1 cellular context compared by ENCODE assay signal in the genomic region with DNA sequence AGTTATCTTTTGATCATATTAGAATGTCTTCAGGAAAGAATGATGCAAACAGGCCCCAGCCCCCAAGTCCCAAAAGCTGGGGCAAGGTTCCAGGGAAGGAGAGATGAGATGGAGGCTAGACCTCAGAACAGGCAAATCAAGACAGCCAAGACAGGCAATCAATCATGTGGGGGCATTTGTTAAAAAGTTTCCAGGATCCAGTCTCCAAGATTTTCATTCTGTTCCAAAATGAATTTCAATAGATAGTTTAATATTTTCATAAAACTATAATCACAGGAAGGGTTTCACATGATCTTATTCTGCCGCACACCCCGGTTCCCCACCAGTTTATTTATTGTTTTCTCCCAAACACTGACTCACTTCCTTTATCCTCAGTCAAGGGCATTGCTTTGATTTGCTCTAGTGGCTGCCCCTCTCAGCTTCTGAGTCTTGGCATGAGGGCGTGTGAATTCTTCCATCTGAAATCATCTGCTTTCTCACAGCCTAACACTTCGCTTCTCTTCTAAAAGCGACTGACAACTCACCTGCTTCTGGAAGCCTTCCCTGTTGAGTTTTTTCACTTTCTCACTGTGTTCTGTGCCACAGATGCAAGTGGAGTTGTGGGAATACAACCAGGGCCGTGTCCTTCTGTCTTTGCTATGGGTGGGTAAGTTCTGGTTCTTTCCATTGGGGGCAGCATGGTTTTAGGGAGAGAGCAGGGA.
TF ChIP-seq lines count a peak whose summit lies in the region.

No MANE protein-coding gene starts in this region.

TF ChIP-seq in HepG2, 621 proteins besides CTCF, POLR2A, EP300 and RAD21 (continued from another document and continues in another):
- TF ChIP-seq, protein P1, sequence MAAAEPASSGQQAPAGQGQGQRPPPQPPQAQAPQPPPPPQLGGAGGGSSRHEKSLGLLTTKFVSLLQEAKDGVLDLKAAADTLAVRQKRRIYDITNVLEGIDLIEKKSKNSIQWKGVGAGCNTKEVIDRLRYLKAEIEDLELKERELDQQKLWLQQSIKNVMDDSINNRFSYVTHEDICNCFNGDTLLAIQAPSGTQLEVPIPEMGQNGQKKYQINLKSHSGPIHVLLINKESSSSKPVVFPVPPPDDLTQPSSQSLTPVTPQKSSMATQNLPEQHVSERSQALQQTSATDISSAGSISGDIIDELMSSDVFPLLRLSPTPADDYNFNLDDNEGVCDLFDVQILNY (CRISPR knock-in tag; conservative IDR thresholded peaks at IDR 0.05): no peak
- TF ChIP-seq NFATC3 (CRISPR knock-in tag; IDR thresholded peaks at IDR 0.05) (no peak), MIER3 (CRISPR knock-in tag; IDR thresholded peaks at IDR 0.05; ENCODE audit: borderline replicate concordance) (0 out of 2 replicates have a peak, but pooled peaks have one; percentile 46), ZNF234 (CRISPR knock-in tag; conservative IDR thresholded peaks at IDR 0.05) (no peak), ZSCAN21 (CRISPR knock-in tag; IDR thresholded peaks at IDR 0.05; ENCODE audit: borderline replicate concordance) (no peak), SP5 (CRISPR knock-in tag; IDR thresholded peaks at IDR 0.05; ENCODE audit: borderline replicate concordance, low read depth) (no peak), NR2C2 (CRISPR knock-in tag; IDR thresholded peaks at IDR 0.05; ENCODE audit: borderline replicate concordance) (no peak), BRD4 (CRISPR knock-in tag; IDR thresholded peaks at IDR 0.05) (0 out of 2 replicates have a peak, but pooled peaks have one; percentile 6), ZNF468 (CRISPR knock-in tag; IDR thresholded peaks at IDR 0.05) (no peak), ZNF709 (CRISPR knock-in tag; IDR thresholded peaks at IDR 0.05) (no peak), ZNF777 (CRISPR knock-in tag; IDR thresholded peaks at IDR 0.05) (0 out of 2 replicates have a peak, but pooled peaks have one; percentile 30), MTA3 (CRISPR knock-in tag; IDR thresholded peaks at IDR 0.05) (no peak), HNRNPLL (IDR thresholded peaks at IDR 0.05; ENCODE audit: low read depth, low read length, poor library complexity, severe bottlenecking) (no peak), GATAD2A (CRISPR knock-in tag; IDR thresholded peaks at IDR 0.05) (peak; percentile 85), RCOR2 (CRISPR knock-in tag; IDR thresholded peaks at IDR 0.05) (peak; percentile 58; the same call in 1 of the 2 replicates), MTF2 (CRISPR knock-in tag; IDR thresholded peaks at IDR 0.05; ENCODE audit: borderline replicate concordance) (no peak), ZNF326 (CRISPR knock-in tag; IDR thresholded peaks at IDR 0.05; ENCODE audit: borderline replicate concordance) (no peak), SKI (IDR thresholded peaks at IDR 0.05; ENCODE audit: partially characterized antibody) (no peak), ZNF7 (CRISPR knock-in tag; IDR thresholded peaks at IDR 0.05) (no peak), ZNF713 (CRISPR knock-in tag; IDR thresholded peaks at IDR 0.05) (no peak), POLR2G (IDR thresholded peaks at IDR 0.05; ENCODE audit: low read depth, low read length) (0 out of 2 replicates have a peak, but pooled peaks have one; percentile 16), FLYWCH1 (CRISPR knock-in tag; IDR thresholded peaks at IDR 0.05) (no peak), PTBP1 (IDR thresholded peaks at IDR 0.05; ENCODE audit: low read depth, low read length, poor library complexity, severe bottlenecking) (no peak), ZNF460 (CRISPR knock-in tag; IDR thresholded peaks at IDR 0.05; ENCODE audit: borderline replicate concordance) (no peak), ZNF33A (CRISPR knock-in tag; IDR thresholded peaks at IDR 0.05; ENCODE audit: borderline replicate concordance) (no peak), WIZ (CRISPR knock-in tag; IDR thresholded peaks at IDR 0.05) (no peak), ZBTB7A (CRISPR knock-in tag; IDR thresholded peaks at IDR 0.05) (no peak), NONO (IDR thresholded peaks at IDR 0.05) (no peak), NONO (CRISPR knock-in tag; conservative IDR thresholded peaks at IDR 0.05) (no peak), MTA1 (CRISPR knock-in tag; IDR thresholded peaks at IDR 0.05; ENCODE audit: borderline replicate concordance) (no peak), NCOA2 (CRISPR knock-in tag; IDR thresholded peaks at IDR 0.05) (peak; percentile 64; the same call in 1 of the 2 replicates), BHLHE40 (IDR thresholded peaks at IDR 0.05; ENCODE audit: low read length) (no peak), FOSL2 (CRISPR knock-in tag; IDR thresholded peaks at IDR 0.05) (peak; percentile 93), ZSCAN30 (CRISPR knock-in tag; IDR thresholded peaks at IDR 0.05) (peak; percentile 68; the same call in 1 of the 2 replicates)
- TF ChIP-seq, protein P2, sequence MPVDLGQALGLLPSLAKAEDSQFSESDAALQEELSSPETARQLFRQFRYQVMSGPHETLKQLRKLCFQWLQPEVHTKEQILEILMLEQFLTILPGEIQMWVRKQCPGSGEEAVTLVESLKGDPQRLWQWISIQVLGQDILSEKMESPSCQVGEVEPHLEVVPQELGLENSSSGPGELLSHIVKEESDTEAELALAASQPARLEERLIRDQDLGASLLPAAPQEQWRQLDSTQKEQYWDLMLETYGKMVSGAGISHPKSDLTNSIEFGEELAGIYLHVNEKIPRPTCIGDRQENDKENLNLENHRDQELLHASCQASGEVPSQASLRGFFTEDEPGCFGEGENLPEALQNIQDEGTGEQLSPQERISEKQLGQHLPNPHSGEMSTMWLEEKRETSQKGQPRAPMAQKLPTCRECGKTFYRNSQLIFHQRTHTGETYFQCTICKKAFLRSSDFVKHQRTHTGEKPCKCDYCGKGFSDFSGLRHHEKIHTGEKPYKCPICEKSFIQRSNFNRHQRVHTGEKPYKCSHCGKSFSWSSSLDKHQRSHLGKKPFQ (CRISPR knock-in tag; IDR thresholded peaks at IDR 0.05; ENCODE audit: insufficient replicate concordance): no peak
- TF ChIP-seq, protein P3, sequence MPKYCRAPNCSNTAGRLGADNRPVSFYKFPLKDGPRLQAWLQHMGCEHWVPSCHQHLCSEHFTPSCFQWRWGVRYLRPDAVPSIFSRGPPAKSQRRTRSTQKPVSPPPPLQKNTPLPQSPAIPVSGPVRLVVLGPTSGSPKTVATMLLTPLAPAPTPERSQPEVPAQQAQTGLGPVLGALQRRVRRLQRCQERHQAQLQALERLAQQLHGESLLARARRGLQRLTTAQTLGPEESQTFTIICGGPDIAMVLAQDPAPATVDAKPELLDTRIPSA (CRISPR knock-in tag; IDR thresholded peaks at IDR 0.05; ENCODE audit: borderline replicate concordance): no peak
- TF ChIP-seq, protein P4, sequence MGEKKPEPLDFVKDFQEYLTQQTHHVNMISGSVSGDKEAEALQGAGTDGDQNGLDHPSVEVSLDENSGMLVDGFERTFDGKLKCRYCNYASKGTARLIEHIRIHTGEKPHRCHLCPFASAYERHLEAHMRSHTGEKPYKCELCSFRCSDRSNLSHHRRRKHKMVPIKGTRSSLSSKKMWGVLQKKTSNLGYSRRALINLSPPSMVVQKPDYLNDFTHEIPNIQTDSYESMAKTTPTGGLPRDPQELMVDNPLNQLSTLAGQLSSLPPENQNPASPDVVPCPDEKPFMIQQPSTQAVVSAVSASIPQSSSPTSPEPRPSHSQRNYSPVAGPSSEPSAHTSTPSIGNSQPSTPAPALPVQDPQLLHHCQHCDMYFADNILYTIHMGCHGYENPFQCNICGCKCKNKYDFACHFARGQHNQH (CRISPR knock-in tag; IDR thresholded peaks at IDR 0.05): 0 out of 2 replicates have a peak, but pooled peaks have one; percentile 44
- TF ChIP-seq, protein P5, sequence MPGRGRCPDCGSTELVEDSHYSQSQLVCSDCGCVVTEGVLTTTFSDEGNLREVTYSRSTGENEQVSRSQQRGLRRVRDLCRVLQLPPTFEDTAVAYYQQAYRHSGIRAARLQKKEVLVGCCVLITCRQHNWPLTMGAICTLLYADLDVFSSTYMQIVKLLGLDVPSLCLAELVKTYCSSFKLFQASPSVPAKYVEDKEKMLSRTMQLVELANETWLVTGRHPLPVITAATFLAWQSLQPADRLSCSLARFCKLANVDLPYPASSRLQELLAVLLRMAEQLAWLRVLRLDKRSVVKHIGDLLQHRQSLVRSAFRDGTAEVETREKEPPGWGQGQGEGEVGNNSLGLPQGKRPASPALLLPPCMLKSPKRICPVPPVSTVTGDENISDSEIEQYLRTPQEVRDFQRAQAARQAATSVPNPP (CRISPR knock-in tag; IDR thresholded peaks at IDR 0.05): no peak
- TF ChIP-seq, protein P6, sequence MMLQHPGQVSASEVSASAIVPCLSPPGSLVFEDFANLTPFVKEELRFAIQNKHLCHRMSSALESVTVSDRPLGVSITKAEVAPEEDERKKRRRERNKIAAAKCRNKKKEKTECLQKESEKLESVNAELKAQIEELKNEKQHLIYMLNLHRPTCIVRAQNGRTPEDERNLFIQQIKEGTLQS (CRISPR knock-in tag; IDR thresholded peaks at IDR 0.05): 0 out of 2 replicates have a peak, but pooled peaks have one; percentile 31
- TF ChIP-seq, protein P7, sequence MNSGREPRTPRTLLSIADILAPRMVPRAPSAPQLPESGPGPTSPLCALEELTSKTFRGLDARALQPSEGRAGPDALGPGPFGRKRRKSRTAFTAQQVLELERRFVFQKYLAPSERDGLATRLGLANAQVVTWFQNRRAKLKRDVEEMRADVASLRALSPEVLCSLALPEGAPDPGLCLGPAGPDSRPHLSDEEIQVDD (CRISPR knock-in tag; IDR thresholded peaks at IDR 0.05; ENCODE audit: borderline replicate concordance): no peak
- TF ChIP-seq, protein P8, sequence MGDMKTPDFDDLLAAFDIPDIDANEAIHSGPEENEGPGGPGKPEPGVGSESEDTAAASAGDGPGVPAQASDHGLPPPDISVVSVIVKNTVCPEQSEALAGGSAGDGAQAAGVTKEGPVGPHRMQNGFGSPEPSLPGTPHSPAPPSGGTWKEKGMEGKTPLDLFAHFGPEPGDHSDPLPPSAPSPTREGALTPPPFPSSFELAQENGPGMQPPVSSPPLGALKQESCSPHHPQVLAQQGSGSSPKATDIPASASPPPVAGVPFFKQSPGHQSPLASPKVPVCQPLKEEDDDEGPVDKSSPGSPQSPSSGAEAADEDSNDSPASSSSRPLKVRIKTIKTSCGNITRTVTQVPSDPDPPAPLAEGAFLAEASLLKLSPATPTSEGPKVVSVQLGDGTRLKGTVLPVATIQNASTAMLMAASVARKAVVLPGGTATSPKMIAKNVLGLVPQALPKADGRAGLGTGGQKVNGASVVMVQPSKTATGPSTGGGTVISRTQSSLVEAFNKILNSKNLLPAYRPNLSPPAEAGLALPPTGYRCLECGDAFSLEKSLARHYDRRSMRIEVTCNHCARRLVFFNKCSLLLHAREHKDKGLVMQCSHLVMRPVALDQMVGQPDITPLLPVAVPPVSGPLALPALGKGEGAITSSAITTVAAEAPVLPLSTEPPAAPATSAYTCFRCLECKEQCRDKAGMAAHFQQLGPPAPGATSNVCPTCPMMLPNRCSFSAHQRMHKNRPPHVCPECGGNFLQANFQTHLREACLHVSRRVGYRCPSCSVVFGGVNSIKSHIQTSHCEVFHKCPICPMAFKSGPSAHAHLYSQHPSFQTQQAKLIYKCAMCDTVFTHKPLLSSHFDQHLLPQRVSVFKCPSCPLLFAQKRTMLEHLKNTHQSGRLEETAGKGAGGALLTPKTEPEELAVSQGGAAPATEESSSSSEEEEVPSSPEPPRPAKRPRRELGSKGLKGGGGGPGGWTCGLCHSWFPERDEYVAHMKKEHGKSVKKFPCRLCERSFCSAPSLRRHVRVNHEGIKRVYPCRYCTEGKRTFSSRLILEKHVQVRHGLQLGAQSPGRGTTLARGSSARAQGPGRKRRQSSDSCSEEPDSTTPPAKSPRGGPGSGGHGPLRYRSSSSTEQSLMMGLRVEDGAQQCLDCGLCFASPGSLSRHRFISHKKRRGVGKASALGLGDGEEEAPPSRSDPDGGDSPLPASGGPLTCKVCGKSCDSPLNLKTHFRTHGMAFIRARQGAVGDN (CRISPR knock-in tag; IDR thresholded peaks at IDR 0.05): no peak
- TF ChIP-seq, protein P9, sequence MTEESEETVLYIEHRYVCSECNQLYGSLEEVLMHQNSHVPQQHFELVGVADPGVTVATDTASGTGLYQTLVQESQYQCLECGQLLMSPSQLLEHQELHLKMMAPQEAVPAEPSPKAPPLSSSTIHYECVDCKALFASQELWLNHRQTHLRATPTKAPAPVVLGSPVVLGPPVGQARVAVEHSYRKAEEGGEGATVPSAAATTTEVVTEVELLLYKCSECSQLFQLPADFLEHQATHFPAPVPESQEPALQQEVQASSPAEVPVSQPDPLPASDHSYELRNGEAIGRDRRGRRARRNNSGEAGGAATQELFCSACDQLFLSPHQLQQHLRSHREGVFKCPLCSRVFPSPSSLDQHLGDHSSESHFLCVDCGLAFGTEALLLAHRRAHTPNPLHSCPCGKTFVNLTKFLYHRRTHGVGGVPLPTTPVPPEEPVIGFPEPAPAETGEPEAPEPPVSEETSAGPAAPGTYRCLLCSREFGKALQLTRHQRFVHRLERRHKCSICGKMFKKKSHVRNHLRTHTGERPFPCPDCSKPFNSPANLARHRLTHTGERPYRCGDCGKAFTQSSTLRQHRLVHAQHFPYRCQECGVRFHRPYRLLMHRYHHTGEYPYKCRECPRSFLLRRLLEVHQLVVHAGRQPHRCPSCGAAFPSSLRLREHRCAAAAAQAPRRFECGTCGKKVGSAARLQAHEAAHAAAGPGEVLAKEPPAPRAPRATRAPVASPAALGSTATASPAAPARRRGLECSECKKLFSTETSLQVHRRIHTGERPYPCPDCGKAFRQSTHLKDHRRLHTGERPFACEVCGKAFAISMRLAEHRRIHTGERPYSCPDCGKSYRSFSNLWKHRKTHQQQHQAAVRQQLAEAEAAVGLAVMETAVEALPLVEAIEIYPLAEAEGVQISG (CRISPR knock-in tag; IDR thresholded peaks at IDR 0.05): peak; percentile 21
